29 cellular contexts compared by ENCODE assay signal in the genomic region with DNA sequence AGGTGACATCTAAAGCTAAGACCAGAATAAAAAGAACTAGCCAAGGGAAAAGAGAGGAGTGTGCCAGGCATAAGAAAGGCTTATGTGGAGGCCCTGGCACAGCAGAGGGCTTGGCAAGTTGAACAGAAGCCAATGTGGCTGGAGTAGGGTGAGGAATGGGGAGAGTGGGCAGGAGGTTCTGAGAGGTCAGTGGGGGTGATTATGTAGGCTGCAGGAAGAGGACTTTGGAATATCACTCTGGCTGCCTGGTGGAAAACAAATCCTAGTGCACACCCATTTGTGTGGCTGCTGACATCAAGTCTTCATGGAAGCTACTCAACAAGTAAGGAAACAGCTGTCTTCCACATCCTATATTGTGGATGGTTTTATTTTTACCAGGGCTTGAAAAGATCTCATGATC. TPM values are rescaled to one million over a fixed set of nuclear protein-coding genes. Genes with fewer than 3 reads are reported as not detected.
A peak's percentile ranks its signal among the peaks of the same experiment; 100 is the strongest.
DNase-seq lines count a peak whose midpoint lies in the region; TF ChIP-seq lines count a peak whose summit lies in the region.
"Had no signal": no experiment of that assay in that cellular context is flagged by ENCODE, and none has a peak within 500 bp of the region (broad histone marks: within the 10 kb centered on the region; RNA-seq: fewer than 3 reads in every experiment).

No MANE protein-coding gene starts in this region.

- peak; percentile 5 for DNase-seq in GDM1 (lab: John Stamatoyannopoulos, UW)
- peak; percentile 19 for DNase-seq in UCSD-AML1 (lab: John Stamatoyannopoulos, UW; ENCODE audit: unreplicated experiment)
- peak; percentile 59 for DNase-seq in dermis blood vessel endothelial cell
- no peak for DNase-seq in foreskin melanocyte
- no peak for DNase-seq in iPS-NIHi7 (ENCODE audit: extremely low spot score)
- DNase-seq in DMS53 (lab: John Stamatoyannopoulos, UW) = no peak
- no peak for DNase-seq in A172 (ENCODE audit: low spot score)
- DNase-seq: activated CD4-positive, alpha-beta T cell treated with anti-CD3 and anti-CD28 coated beads, Interleukin-2, amount 50 U/mL, for 1 hour; activated CD8-positive, alpha-beta memory T cell treated with anti-CD3 and anti-CD28 coated beads, Interleukin-2, amount 50 U/mL, for 4 hours; activated effector memory CD4-positive, alpha-beta T cell treated with Interleukin-2 at 50 U/mL for 16 hours; brain microvascular endothelial cell; effector CD8-positive, alpha-beta T cell; erythroblast; head of caudate nucleus; Karpas-422; NCI-H510A; sigmoid colon; SK-N-SH; stimulated activated CD4-positive, alpha-beta T cell treated with anti-CD3 and anti-CD28 coated beads, Interleukin-4, amount 100 ng/mL, for 4 hours; stimulated activated naive B cell treated with anti-CD40 and anti-IgM and Interleukin-4, amounts not matched to agents 10 μg/mL and 1 μg/mL and 100 μg/mL, for 72 hours; testis; uterus had no signal

- peaks cover 8% of the 10 kb centered on the region for H3K4me1 Mint-ChIP-seq in nephron

- peaks cover 28% of the 10 kb centered on the region for H3K36me3 Mint-ChIP-seq in nephron (ENCODE audit: low read depth)

- no peaks in the 10 kb centered on the region for H3K9me3 Mint-ChIP-seq in nephron
- H3K9me3 Mint-ChIP-seq: stimulated activated naive B cell treated with anti-CD40 and anti-IgM and Interleukin-4, amounts not matched to agents 10 μg/mL and 1 μg/mL and 100 μg/mL, for 72 hours had no signal

- TF ChIP-seq CTCF in nephron (IDR thresholded peaks at IDR 0.05; ENCODE audit: unreplicated experiment in 3 of 3) = no peak

- peaks cover 4% of the 10 kb centered on the region for H3K27me3 Mint-ChIP-seq in nephron (ENCODE audit: low read depth)
- H3K27me3 Mint-ChIP-seq: stimulated activated naive B cell treated with anti-CD40 and anti-IgM and Interleukin-4, amounts not matched to agents 10 μg/mL and 1 μg/mL and 100 μg/mL, for 72 hours had no signal

- no peak overlapping the region for H3K27ac Mint-ChIP-seq in nephron
- H3K27ac Mint-ChIP-seq: stimulated activated naive B cell treated with anti-CD40 and anti-IgM and Interleukin-4, amounts not matched to agents 10 μg/mL and 1 μg/mL and 100 μg/mL, for 72 hours had no signal

- peak overlapping the region; percentile 26 to 63 (median 57) for H3K4me3 Mint-ChIP-seq in nephron
- H3K4me3 Mint-ChIP-seq: stimulated activated naive B cell treated with anti-CD40 and anti-IgM and Interleukin-4, amounts not matched to agents 10 μg/mL and 1 μg/mL and 100 μg/mL, for 72 hours had no signal

RNA-seq across cellular contexts. Expression of a gene that starts 3.5 kb away (rescaled TPM):
- total RNA-seq in dermis blood vessel endothelial cell = 35.9 and 44.5 TPM in 2 replicates
- total RNA-seq in A172 (2014; rRNA removed; shearing (Covaris generic)) = 58.4 and 66.5 TPM in 2 replicates

RNA-seq across cellular contexts. Expression of a gene that starts 38.3 kb away (rescaled TPM):
- total RNA-seq in dermis blood vessel endothelial cell = not detected in 2 replicates
- total RNA-seq in A172 (2014; rRNA removed; shearing (Covaris generic)) = not detected in 2 replicates
- total RNA-seq: Daoy; fibroblast of villous mesenchyme; kidney epithelial cell; lung microvascular endothelial cell; posterior vena cava; sigmoid colon; T-helper 2 cell treated with Interferon-gamma antibody and Interleukin-4, amounts not matched to agents 100 ng/mL and 5 ng/mL, for 36 hours; uterus had no signal

RNA-seq across cellular contexts. Expression of a gene that starts 51.9 kb away (rescaled TPM):
- total RNA-seq in dermis blood vessel endothelial cell = 77.5 and 143 TPM in 2 replicates
- 53.2 and 70.0 TPM in 2 replicates for total RNA-seq in A172 (2014; rRNA removed; shearing (Covaris generic))

RNA-seq across cellular contexts. Expression of a gene that starts 59.2 kb away (rescaled TPM):
- total RNA-seq in dermis blood vessel endothelial cell = 0.17 TPM in 1 of 2 replicates, not detected in the other
- total RNA-seq in A172 (2014; rRNA removed; shearing (Covaris generic)) = 0.12 TPM in 1 of 2 replicates, not detected in the other
- total RNA-seq: Daoy; fibroblast of villous mesenchyme; lung microvascular endothelial cell; posterior vena cava; sigmoid colon; T-helper 2 cell treated with Interferon-gamma antibody and Interleukin-4, amounts not matched to agents 100 ng/mL and 5 ng/mL, for 36 hours; uterus had no signal

Comparison
In these comparisons a context has a peak if more than half of its experiments do, and no peak if none do; other contexts are left out.
1. DNase-seq: peak in GDM1 (single experiment), UCSD-AML1 (single experiment) and dermis blood vessel endothelial cell (single experiment); none in foreskin melanocyte (single experiment), iPS-NIHi7 (single experiment), DMS53 (single experiment) and A172 (single experiment).